ENCODE assay signal across 8 cellular contexts in the genomic region with DNA sequence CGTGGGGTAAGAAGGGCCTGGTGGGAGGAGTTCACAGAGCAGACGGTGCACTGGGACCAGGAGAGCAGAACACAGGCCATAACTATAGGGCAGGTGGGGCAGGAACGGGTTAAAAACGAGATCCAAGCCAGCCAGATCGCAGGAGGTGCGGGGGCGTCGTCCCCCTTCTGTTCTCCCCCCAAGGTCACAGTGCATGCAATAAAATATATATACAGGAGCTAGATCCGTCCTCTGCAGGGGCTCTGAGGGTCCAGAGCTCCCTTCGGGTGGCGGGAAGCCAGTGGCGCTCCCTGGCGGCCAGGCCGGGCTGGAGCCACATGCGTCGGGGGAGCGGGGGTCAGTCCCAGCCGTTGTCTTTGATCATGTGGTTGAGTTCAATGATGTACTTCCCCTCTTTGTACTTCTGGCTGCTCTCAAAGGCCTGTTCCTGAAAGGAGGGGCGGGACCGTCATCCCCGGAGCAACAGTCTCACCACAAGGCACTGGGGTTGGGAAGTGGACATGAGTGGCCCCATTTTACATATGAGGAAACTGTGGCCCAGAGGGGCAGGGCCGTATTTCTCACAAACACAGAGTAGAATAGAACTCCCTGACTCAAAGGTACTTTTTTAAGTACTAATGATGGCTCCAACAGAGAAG. TPM values are rescaled to one million over a fixed set of nuclear protein-coding genes. Genes with fewer than 3 reads are reported as not detected.
DNase-seq lines count a peak whose midpoint lies in the region; ATAC-seq and TF ChIP-seq lines count a peak whose summit lies in the region.

No MANE protein-coding gene starts in this region.

- H3K9me3 ChIP-seq in T-helper 17 cell (ENCODE audit: control insufficient read depth, low read length, poor library complexity, severe bottlenecking) (no peaks in the 10 kb centered on the region), body of pancreas (no peaks in the 10 kb centered on the region), iPS-15b (ENCODE audit: control insufficient read depth, insufficient read depth, low read length) (peaks cover 9% of the 10 kb centered on the region), sigmoid colon (peaks cover 0 to 6% (median 4%) of the 10 kb centered on the region in 4 donors)

- 12 to 25% methylated on average over 15 to 22 of the region's 22 CpGs for WGBS in body of pancreas, 2 donors
- 3 to 4% methylated on average over 22 of the region's 22 CpGs for WGBS in sigmoid colon, 2 donors

- peak overlapping the region; percentile 61 for H3K9ac ChIP-seq in iPS-15b (ENCODE audit: low read depth, low read length)

- H3K4me3 ChIP-seq in body of pancreas, result no peak overlapping the region
- peak overlapping the region; percentile 67 for H3K4me3 ChIP-seq in iPS-15b (ENCODE audit: low read depth, low read length)
- H3K4me3 ChIP-seq in sigmoid colon, result peak overlapping the region in 3 of 4 donors; percentile 49 to 65 (median 50)

- no peaks in the 10 kb centered on the region for H3K27me3 ChIP-seq in body of pancreas
- no peaks in the 10 kb centered on the region for H3K27me3 ChIP-seq in iPS-15b (ENCODE audit: control insufficient read depth, insufficient read depth, low read length)
- no peaks in the 10 kb centered on the region for H3K27me3 ChIP-seq in sigmoid colon

- TF ChIP-seq CTCF in GM10248 (IDR thresholded peaks at IDR 0.05; ENCODE audit: control extremely low read depth, extremely low read depth, low read depth, missing control alignments) (peak; percentile 95), body of pancreas (IDR thresholded peaks at IDR 0.05) (peak in 5 of 7 experiments; percentile 28 to 49 (median 39)), sigmoid colon (IDR thresholded peaks at IDR 0.05) (peak in 3 of 4 experiments; percentile 15 to 48 (median 30))

- peak; percentile 55 for ATAC-seq in T-helper 17 cell
- ATAC-seq in body of pancreas, result peak; percentile 4
- ATAC-seq in HG02623 (IDR thresholded peaks at IDR 0.05; ENCODE audit: unreplicated experiment), result no peak

- DNase-seq in GM10248 (ENCODE audit: extremely low spot score) (peak; percentile 93), HEK293T (ENCODE audit: extremely low spot score) (peak; percentile 93), NCI-H1092 (lab: John Stamatoyannopoulos, UW) (peak; percentile 38), T-helper 17 cell (peak; percentile 46 to 62 (median 59)), body of pancreas (peak; percentile 57 to 82 (median 62)), sigmoid colon (peak; percentile 90)

- no peak for TF ChIP-seq POLR2A in body of pancreas (IDR thresholded peaks at IDR 0.05)
- no peak for TF ChIP-seq POLR2A in sigmoid colon (IDR thresholded peaks at IDR 0.05)

- H3K36me3 ChIP-seq in body of pancreas (replicated peaks in 1 of 2; ENCODE audit: insufficient read depth in 1 of 2, low read depth in 2 of 2) (peaks cover 0 to 2% of the 10 kb centered on the region in 2 donors), iPS-15b (ENCODE audit: control insufficient read depth, insufficient read depth, low read length) (no peaks in the 10 kb centered on the region), sigmoid colon (peaks cover 0 to 23% (median 10%) of the 10 kb centered on the region in 4 donors)

- intact Hi-C loops in body of pancreas (cut with DNase I), result no loop called here
- intact Hi-C loops in sigmoid colon (cut with DNase I), result loop anchor here (5.0 to 10.0 kb wide), 6 partner anchors 98 to 1362 kb away; a partner anchor contains a TSS

- no peaks in the 10 kb centered on the region for H3K27me3 Mint-ChIP-seq in T-helper 17 cell

- CTCF ChIA-PET in GM10248 (lab: Yijun Ruan, JAX), result interaction anchor here (0.7 to 4.6 kb wide), 37 partner anchors 11 to 536 kb away, joined by 3 to 102 read pairs (median 5); a partner anchor contains a TSS
- CTCF ChIA-PET in HEK293T (lab: Yijun Ruan, JAX), result interaction anchor here (0.6 to 3.1 kb wide), 29 partner anchors 11 to 1128 kb away, joined by 3 to 36 read pairs (median 4); a partner anchor contains a TSS

- TF ChIP-seq EP300 in sigmoid colon (IDR thresholded peaks at IDR 0.05), result no peak

- H3K4me1 ChIP-seq in body of pancreas (peaks cover 46% of the 10 kb centered on the region), iPS-15b (ENCODE audit: control insufficient read depth, insufficient read depth, low read length) (no peaks in the 10 kb centered on the region), sigmoid colon (peaks cover 0 to 51% (median 48%) of the 10 kb centered on the region in 4 donors)

- H3K27ac Mint-ChIP-seq in T-helper 17 cell, result peak overlapping the region; percentile 92

- POLR2A ChIA-PET in GM10248 (lab: Yijun Ruan, JAX), result interaction anchor here (0.6 to 1.6 kb wide), 9 partner anchors 10 to 827 kb away, joined by 3 to 13 read pairs (median 5); a partner anchor contains a TSS
- POLR2A ChIA-PET in HEK293T (lab: Yijun Ruan, JAX), result interaction anchor here (0.5 to 7.9 kb wide), 38 partner anchors 9 to 782 kb away, joined by 3 to 155 read pairs (median 4); a partner anchor contains a TSS

- peak overlapping the region; percentile 90 for H3K4me3 Mint-ChIP-seq in T-helper 17 cell

- peaks cover 4% of the 10 kb centered on the region for H3K36me3 Mint-ChIP-seq in T-helper 17 cell (ENCODE audit: low read depth)

- peak overlapping the region; percentile 50 to 80 (median 77) for H3K27ac ChIP-seq in body of pancreas
- H3K27ac ChIP-seq in sigmoid colon, result peak overlapping the region; percentile 81 to 97 (median 87)

- peaks cover 30% of the 10 kb centered on the region for H3K4me1 Mint-ChIP-seq in T-helper 17 cell

TF ChIP-seq in HEK293T, 16 proteins besides CTCF, POLR2A, EP300 and RAD21:
- TF ChIP-seq HDGF (IDR thresholded peaks at IDR 0.05; ENCODE audit: borderline replicate concordance) (0 out of 2 replicates have a peak, but pooled peaks have one; percentile 59), LEF1 (IDR thresholded peaks at IDR 0.05; ENCODE audit: borderline replicate concordance) (no peak), L3MBTL2 (conservative IDR thresholded peaks at IDR 0.05) (peak; percentile 80), BHLHE40 (IDR thresholded peaks at IDR 0.05; ENCODE audit: borderline replicate concordance) (no peak)
- TF ChIP-seq, protein P1, sequence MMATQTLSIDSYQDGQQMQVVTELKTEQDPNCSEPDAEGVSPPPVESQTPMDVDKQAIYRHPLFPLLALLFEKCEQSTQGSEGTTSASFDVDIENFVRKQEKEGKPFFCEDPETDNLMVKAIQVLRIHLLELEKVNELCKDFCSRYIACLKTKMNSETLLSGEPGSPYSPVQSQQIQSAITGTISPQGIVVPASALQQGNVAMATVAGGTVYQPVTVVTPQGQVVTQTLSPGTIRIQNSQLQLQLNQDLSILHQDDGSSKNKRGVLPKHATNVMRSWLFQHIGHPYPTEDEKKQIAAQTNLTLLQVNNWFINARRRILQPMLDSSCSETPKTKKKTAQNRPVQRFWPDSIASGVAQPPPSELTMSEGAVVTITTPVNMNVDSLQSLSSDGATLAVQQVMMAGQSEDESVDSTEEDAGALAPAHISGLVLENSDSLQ (IDR thresholded peaks at IDR 0.05), result no peak

RNA-seq across cellular contexts. Expression of a gene that starts 0.8 kb away (rescaled TPM):
- total RNA-seq in T-helper 17 cell (under 1 TPM; 0.65 to 0.94 TPM), body of pancreas (1 to 10 TPM; 1.8 to 2.6 TPM), sigmoid colon (1 to 10 TPM in 3 of 4 donors, under 1 TPM in 1; 0.54 to 1.7 (median 1.1) TPM)
- 1 to 10 TPM in 1 of 3 donors, under 1 TPM in 2; 0.23 to 1.1 (median 0.60) TPM for polyA plus RNA-seq in sigmoid colon

RNA-seq across cellular contexts. Expression of a gene that starts 3.5 kb away (rescaled TPM):
- total RNA-seq in T-helper 17 cell (100 to 1,000 TPM in 1 of 2 donors, 10 to 100 TPM in 1; 94.9 to 131 TPM), body of pancreas (10 to 100 TPM; 28.3 to 84.8 TPM), sigmoid colon (100 to 1,000 TPM in 2 of 4 donors, 10 to 100 TPM in 2; 82.1 to 110 (median 103) TPM)
- 100 to 1,000 TPM in 2 of 3 donors, 10 to 100 TPM in 1; 57.6 to 126 (median 107) TPM for polyA plus RNA-seq in sigmoid colon

RNA-seq across cellular contexts. Expression of a gene that starts 16.7 kb away (rescaled TPM):
- total RNA-seq in T-helper 17 cell, result 10 to 100 TPM; 80.8 to 89.3 TPM
- total RNA-seq in body of pancreas, result 10 to 100 TPM; 29.3 to 32.2 TPM
- 10 to 100 TPM; 39.2 to 45.6 (median 43.6) TPM for total RNA-seq in sigmoid colon
- polyA plus RNA-seq in sigmoid colon, result 100 to 1,000 TPM; 118 to 155 (median 146) TPM

RNA-seq across cellular contexts. Expression of a gene that starts 20.8 kb away (rescaled TPM):
- 10 to 100 TPM; 12.6 to 13.7 TPM for total RNA-seq in T-helper 17 cell
- total RNA-seq in body of pancreas, result 1 to 10 TPM in 1 of 2 donors, not detected in 1; 1.8 TPM
- 1 to 10 TPM in 3 of 4 donors, under 1 TPM in 1; 0.54 to 8.0 (median 2.9) TPM for total RNA-seq in sigmoid colon
- 10 to 100 TPM; 17.4 to 68.8 (median 19.0) TPM for polyA plus RNA-seq in sigmoid colon

RNA-seq across cellular contexts. Expression of a gene that starts 26.9 kb away (rescaled TPM):
- 100 to 1,000 TPM; 421 to 426 TPM for total RNA-seq in T-helper 17 cell
- total RNA-seq in body of pancreas, result 100 to 1,000 TPM; 306 to 384 TPM
- 1,000 to 10,000 TPM in 1 of 4 donors, 100 to 1,000 TPM in 3; 905 to 1,010 (median 960) TPM for total RNA-seq in sigmoid colon
- polyA plus RNA-seq in sigmoid colon, result 1,000 to 10,000 TPM; 1,265 to 1,667 (median 1,498) TPM

Comparison
In these comparisons a context has a peak if more than half of its experiments do, and no peak if none do; other contexts are left out.
1. DNase-seq: peak in every context shown above with its lines; median percentile 93 in GM10248; 93 in HEK293T; 90 in sigmoid colon; 62 in body of pancreas; 59 in T-helper 17 cell; 38 in NCI-H1092.
2. CTCF ChIP-seq: peak in every context shown above with its lines; median percentile 95 in GM10248; 39 in body of pancreas; 30 in sigmoid colon.
3. H3K4me3 ChIP-seq: peak in iPS-15b (single experiment) and sigmoid colon (3 of 4); none in body of pancreas (0 of 2).